In genomic region chr17:7576432-7576937, GRCh38 we compare ENCODE assay signal across 13 cellular contexts. TPM values are rescaled to one million over a fixed set of nuclear protein-coding genes. Genes with fewer than 3 reads are reported as not detected.
DNase-seq lines count a peak whose midpoint lies in the region; ATAC-seq and TF ChIP-seq lines count a peak whose summit lies in the region.
"Had no signal": no experiment of that assay in that cellular context is flagged by ENCODE, and none has a peak within 500 bp of the region (broad histone marks: within the 10 kb centered on the region; RNA-seq: fewer than 3 reads in every experiment).

No MANE protein-coding gene starts in this region.

- ATAC-seq in activated CD4-positive, alpha-beta T cell treated with anti-CD3 and anti-CD28 coated beads for 36 hours, result no peak
- ATAC-seq in PC-3, result no peak
- no peak for ATAC-seq in HG03439 (IDR thresholded peaks at IDR 0.05; ENCODE audit: unreplicated experiment)
- no peak for ATAC-seq in left ventricle myocardium superior

- peak overlapping the region; percentile 92; the same call in 1 of the 2 replicates for H3K4me2 ChIP-seq in PC-3 (ENCODE audit: low read length)
- peak overlapping the region; percentile 89 for H3K4me2 ChIP-seq in skeletal muscle satellite cell (ENCODE audit: low read length)

- H3K27me3 ChIP-seq in PC-3 (ENCODE audit: low read length) (no peaks in the 10 kb centered on the region), endodermal cell (ENCODE audit: control insufficient read depth, insufficient read depth, low read length, poor library complexity, severe bottlenecking) (no peaks in the 10 kb centered on the region), skeletal muscle satellite cell (ENCODE audit: control insufficient read depth, insufficient read depth, low read length) (no peaks in the 10 kb centered on the region), adrenal gland (no peaks in the 10 kb centered on the region)
- H3K27me3 ChIP-seq: SJSA1 had no signal

- H3K9ac ChIP-seq in PC-3 (ENCODE audit: low read length), result no peak overlapping the region
- H3K9ac ChIP-seq in endodermal cell (ENCODE audit: extremely low read depth, low read length, poor library complexity, severe bottlenecking), result no peak overlapping the region
- no peak overlapping the region for H3K9ac ChIP-seq in skeletal muscle satellite cell (ENCODE audit: low read depth, low read length)

- H3K4me3 Mint-ChIP-seq in activated CD4-positive, alpha-beta T cell treated with anti-CD3 and anti-CD28 coated beads for 36 hours, result peak overlapping the region; percentile 94
- peak overlapping the region; percentile 97 for H3K4me3 Mint-ChIP-seq in endodermal cell

- no peak for DNase-seq in activated CD4-positive, alpha-beta T cell treated with anti-CD3 and anti-CD28 coated beads for 36 hours
- no peak for DNase-seq in activated CD4-positive, alpha-beta T cell treated with anti-CD3 and anti-CD28 coated beads, Interleukin-2, amount 50 U/mL, for 48 hours
- DNase-seq in PC-3 (no peak), endodermal cell (peak; percentile 51), adrenal gland (no peak), left ventricle myocardium superior (no peak)
- DNase-seq: IMR-90, mesendoderm, NCI-H345, small intestine had no signal

- H3K9me2 ChIP-seq in PC-3 (replicated peaks; ENCODE audit: low read length), result no peaks in the 10 kb centered on the region

- H3K4me1 ChIP-seq in PC-3 (ENCODE audit: insufficient read depth, low read length), result peaks cover 56% of the 10 kb centered on the region
- no peaks in the 10 kb centered on the region for H3K4me1 ChIP-seq in endodermal cell (ENCODE audit: control insufficient read depth, insufficient read depth, low read length)
- peaks cover 64% of the 10 kb centered on the region for H3K4me1 ChIP-seq in skeletal muscle satellite cell (ENCODE audit: control insufficient read depth, insufficient read depth, low read length)
- peaks cover 34 to 71% of the 10 kb centered on the region in 2 donors for H3K4me1 ChIP-seq in adrenal gland (replicated peaks in 1 of 2)

- WGBS in endodermal cell (ENCODE audit: insufficient coverage in 1 of 2, insufficient read length in 1 of 2), 2 experiments, result 92 to 94% methylated on average over 12 to 14 of the region's 14 CpGs
- 68 to 78% (median 71%) methylated on average over 5 to 14 of the region's 14 CpGs for WGBS in adrenal gland, 4 donors

- H2AFZ ChIP-seq in PC-3 (ENCODE audit: low read length), result no peak overlapping the region

- intact Hi-C loops in activated CD4-positive, alpha-beta T cell treated with anti-CD3 and anti-CD28 coated beads for 36 hours (cut with DNase I, micrococcal nuclease), result loop anchor here (10.0 kb wide), 2 partner anchors 532 to 578 kb away; partner anchors contain the start of genes PER1 (in 1 of the 2) and SLC16A11 (in 1 of the 2)
- intact Hi-C loops in PC-3 (cut with micrococcal nuclease), result loop anchor here (5.0 kb wide), 1 partner anchor 111 kb away; the partner anchor contains the start of genes TP53 and WRAP53
- intact Hi-C loops in adrenal gland (cut with DNase I), result no loop called here
- intact Hi-C loops in left ventricle myocardium superior (cut with micrococcal nuclease), result no loop called here

- peaks cover 84% of the 10 kb centered on the region for H3K36me3 Mint-ChIP-seq in activated CD4-positive, alpha-beta T cell treated with anti-CD3 and anti-CD28 coated beads for 36 hours (ENCODE audit: low read depth)
- peaks cover 58% of the 10 kb centered on the region for H3K36me3 Mint-ChIP-seq in endodermal cell (ENCODE audit: low read depth)

- TF ChIP-seq CTCF in PC-3 (conservative IDR thresholded peaks at IDR 0.05; ENCODE audit: low read depth, low read length) (no peak), endodermal cell (conservative IDR thresholded peaks at IDR 0.05) (no peak), adrenal gland (IDR thresholded peaks at IDR 0.05) (no peak)

- POLR2A ChIA-PET in activated CD4-positive, alpha-beta T cell treated with anti-CD3 and anti-CD28 coated beads for 36 hours (lab: Charles Lee), result interaction anchor here (0.7 to 1.0 kb wide), 3 partner anchors 38 to 268 kb away, joined by 3 to 4 read pairs (median 3); partner anchors contain the start of gene FXR2
- POLR2A ChIA-PET in PC-3 (lab: Charles Lee; ENCODE audit: unreplicated experiment), result no interaction called here

- H4K20me1 ChIP-seq in PC-3 (ENCODE audit: low read length), result peaks cover 51% of the 10 kb centered on the region

- TF ChIP-seq POLR2A in adrenal gland (IDR thresholded peaks at IDR 0.05), result no peak

- H3K27ac Mint-ChIP-seq in activated CD4-positive, alpha-beta T cell treated with anti-CD3 and anti-CD28 coated beads for 36 hours, result peak overlapping the region; percentile 99
- peak overlapping the region; percentile 82 for H3K27ac Mint-ChIP-seq in endodermal cell

- H3K36me3 ChIP-seq in PC-3 (ENCODE audit: low read depth, low read length) (peaks cover 53% of the 10 kb centered on the region), endodermal cell (ENCODE audit: control insufficient read depth, insufficient read depth, low read length) (peaks cover 57% of the 10 kb centered on the region), skeletal muscle satellite cell (ENCODE audit: insufficient read depth, low read length) (peaks cover 68% of the 10 kb centered on the region), adrenal gland (replicated peaks in 1 of 2) (peaks cover 0 to 53% of the 10 kb centered on the region in 2 donors)

- no peaks in the 10 kb centered on the region for H3K9me3 Mint-ChIP-seq in activated CD4-positive, alpha-beta T cell treated with anti-CD3 and anti-CD28 coated beads for 36 hours (ENCODE audit: low read depth)
- H3K9me3 Mint-ChIP-seq in endodermal cell, result peaks cover 2% of the 10 kb centered on the region

- H3K4me3 ChIP-seq in PC-3 (ENCODE audit: low read length), result no peak overlapping the region
- H3K4me3 ChIP-seq in endodermal cell (ENCODE audit: low read length), result peak overlapping the region; percentile 99
- H3K4me3 ChIP-seq in skeletal muscle satellite cell (ENCODE audit: low read length), result no peak overlapping the region
- no peak overlapping the region for H3K4me3 ChIP-seq in adrenal gland
- H3K4me3 ChIP-seq: SJSA1 had no signal

- BruUV-seq in PC-3 (replicated peaks; lab: Mats Ljungman, UMichigan), result no TSS peak

- H3K27ac ChIP-seq in PC-3 (ENCODE audit: low read length) (no peak overlapping the region), endodermal cell (ENCODE audit: low read depth, low read length) (peak overlapping the region; percentile 18), adrenal gland (peak overlapping the region in 1 of 5 donors; percentile 96)
- H3K27ac ChIP-seq: SJSA1 had no signal

- H3F3A ChIP-seq in PC-3 (ENCODE audit: low read length, unreplicated experiment), result peaks cover 37% of the 10 kb centered on the region

- CTCF ChIA-PET in activated CD4-positive, alpha-beta T cell treated with anti-CD3 and anti-CD28 coated beads for 36 hours (lab: Charles Lee), result interaction anchor here (0.7 to 1.7 kb wide), 4 partner anchors 12 to 179 kb away, joined by 3 to 9 read pairs (median 4); no protein-coding TSS in a partner anchor
- CTCF ChIA-PET in PC-3 (lab: Charles Lee), result no interaction called here

- H3K4me1 Mint-ChIP-seq in activated CD4-positive, alpha-beta T cell treated with anti-CD3 and anti-CD28 coated beads for 36 hours, result peaks cover 79% of the 10 kb centered on the region
- peaks cover 31% of the 10 kb centered on the region for H3K4me1 Mint-ChIP-seq in endodermal cell

- H3K79me2 ChIP-seq in PC-3 (ENCODE audit: low read length), result peaks cover 56% of the 10 kb centered on the region

- H3K9me3 ChIP-seq in PC-3 (ENCODE audit: low read length) (no peaks in the 10 kb centered on the region), endodermal cell (ENCODE audit: control insufficient read depth, low read length) (no peaks in the 10 kb centered on the region), skeletal muscle satellite cell (replicated peaks; ENCODE audit: low read length) (no peaks in the 10 kb centered on the region), adrenal gland (replicated peaks in 1 of 3) (no peaks in the 10 kb centered on the region)
- H3K9me3 ChIP-seq: SJSA1 had no signal

- H3K27me3 Mint-ChIP-seq in activated CD4-positive, alpha-beta T cell treated with anti-CD3 and anti-CD28 coated beads for 36 hours, result no peaks in the 10 kb centered on the region
- no peaks in the 10 kb centered on the region for H3K27me3 Mint-ChIP-seq in endodermal cell (ENCODE audit: insufficient read depth)

RNA-seq across cellular contexts. Expression of gene CD68, which starts 3.0 kb away (rescaled TPM):
- 10 to 100 TPM in 1 of 2 experiments, 1 to 10 TPM in 1; 9.2 to 13.7 TPM for total RNA-seq in activated CD4-positive, alpha-beta T cell treated with anti-CD3 and anti-CD28 coated beads for 36 hours
- total RNA-seq in PC-3 (2014; rRNA removed) (30.2 and 32.4 TPM in 2 replicates), endodermal cell (under 1 TPM in 1 of 2 donors, not detected in 1; 0.44 TPM), adrenal gland (100 to 1,000 TPM in 6 of 8 donors, 10 to 100 TPM in 2; 49.0 to 177 (median 160) TPM), left ventricle myocardium superior (26.6 TPM)
- not detected for polyA plus RNA-seq in endodermal cell (2013, experiment 1 of 2)
- 0.25 TPM for polyA plus RNA-seq in endodermal cell (2013, experiment 2 of 2)
- total RNA-seq in skeletal muscle satellite cell (2012; rRNA removed), result 17.5 and 19.2 TPM in 2 replicates
- 100 to 1,000 TPM in 2 of 3 donors, 10 to 100 TPM in 1; 32.3 to 207 (median 133) TPM for polyA plus RNA-seq in adrenal gland

RNA-seq across cellular contexts. Expression of gene MPDU1, which starts 7.2 kb away (rescaled TPM):
- 10 to 100 TPM; 51.7 to 77.0 TPM for total RNA-seq in activated CD4-positive, alpha-beta T cell treated with anti-CD3 and anti-CD28 coated beads for 36 hours
- 71.0 and 94.1 TPM in 2 replicates for total RNA-seq in PC-3 (2014; rRNA removed)
- 10 to 100 TPM; 47.4 to 56.6 TPM for total RNA-seq in endodermal cell
- 57.7 TPM for polyA plus RNA-seq in endodermal cell (2013, experiment 1 of 2)
- polyA plus RNA-seq in endodermal cell (2013, experiment 2 of 2), result 50.7 TPM
- 124 and 175 TPM in 2 replicates for total RNA-seq in skeletal muscle satellite cell (2012; rRNA removed)
- 100 to 1,000 TPM in 5 of 8 donors, 10 to 100 TPM in 3; 65.9 to 267 (median 138) TPM for total RNA-seq in adrenal gland
- polyA plus RNA-seq in adrenal gland, result 100 to 1,000 TPM in 1 of 3 donors, 10 to 100 TPM in 2; 70.1 to 200 (median 81.6) TPM
- 28.0 TPM for total RNA-seq in left ventricle myocardium superior

RNA-seq across cellular contexts. Expression of gene SOX15, which starts 13.4 kb away (rescaled TPM):
- total RNA-seq in activated CD4-positive, alpha-beta T cell treated with anti-CD3 and anti-CD28 coated beads for 36 hours, result under 1 TPM in 1 of 2 experiments, not detected in 1; 0.16 TPM
- 6.3 and 7.0 TPM in 2 replicates for total RNA-seq in PC-3 (2014; rRNA removed)
- total RNA-seq in endodermal cell, result 1 to 10 TPM; 6.4 to 7.3 TPM
- 1.1 TPM for polyA plus RNA-seq in endodermal cell (2013, experiment 1 of 2)
- 1.0 TPM for polyA plus RNA-seq in endodermal cell (2013, experiment 2 of 2)
- total RNA-seq in skeletal muscle satellite cell (2012; rRNA removed), result 0.51 TPM in 1 of 2 replicates, not detected in the other
- total RNA-seq in adrenal gland, result 1 to 10 TPM in 1 of 8 donors, under 1 TPM in 5, not detected in 2; 0.42 to 2.0 (median 0.89) TPM
- 1 to 10 TPM in 2 of 3 donors, under 1 TPM in 1; 0.29 to 2.4 (median 1.9) TPM for polyA plus RNA-seq in adrenal gland
- total RNA-seq in left ventricle myocardium superior, result 1.2 TPM
- total RNA-seq: SJSA1 had no signal

RNA-seq across cellular contexts. Expression of gene SENP3, which starts 14.8 kb away (rescaled TPM):
- 10 to 100 TPM; 59.0 to 78.9 TPM for total RNA-seq in activated CD4-positive, alpha-beta T cell treated with anti-CD3 and anti-CD28 coated beads for 36 hours
- 82.8 and 88.7 TPM in 2 replicates for total RNA-seq in PC-3 (2014; rRNA removed)
- total RNA-seq in endodermal cell, result 10 to 100 TPM; 71.5 to 82.3 TPM
- 81.6 TPM for polyA plus RNA-seq in endodermal cell (2013, experiment 1 of 2)
- polyA plus RNA-seq in endodermal cell (2013, experiment 2 of 2), result 69.2 TPM
- total RNA-seq in skeletal muscle satellite cell (2012; rRNA removed), result 73.3 and 90.0 TPM in 2 replicates
- 10 to 100 TPM; 28.4 to 55.3 (median 43.9) TPM for total RNA-seq in adrenal gland
- polyA plus RNA-seq in adrenal gland, result 10 to 100 TPM; 29.0 to 72.4 (median 38.4) TPM
- total RNA-seq in left ventricle myocardium superior, result 32.8 TPM

RNA-seq across cellular contexts. Expression of gene TNFSF13, which starts 17.9 kb away (rescaled TPM):
- 1 to 10 TPM; 1.8 to 2.5 TPM for total RNA-seq in activated CD4-positive, alpha-beta T cell treated with anti-CD3 and anti-CD28 coated beads for 36 hours
- total RNA-seq in PC-3 (2014; rRNA removed), result 3.6 and 5.2 TPM in 2 replicates
- total RNA-seq in endodermal cell, result 1 to 10 TPM; 1.7 to 3.0 TPM
- 0.46 TPM for polyA plus RNA-seq in endodermal cell (2013, experiment 1 of 2)
- 1.4 TPM for polyA plus RNA-seq in endodermal cell (2013, experiment 2 of 2)
- total RNA-seq in skeletal muscle satellite cell (2012; rRNA removed), result 0.51 and 0.66 TPM in 2 replicates
- total RNA-seq in adrenal gland, result 10 to 100 TPM; 25.0 to 75.2 (median 50.0) TPM
- 10 to 100 TPM; 19.4 to 39.1 (median 25.2) TPM for polyA plus RNA-seq in adrenal gland
- total RNA-seq in left ventricle myocardium superior, result 8.5 TPM
- total RNA-seq: IMR-90 had no signal

Comparison
In these comparisons a context has a peak if more than half of its experiments do, and no peak if none do; other contexts are left out.
1. RNA of gene CD68, which starts 3.0 kb away (total RNA-seq): 49.0 to 177 TPM in adrenal gland, 30.2 to 32.4 TPM in PC-3, 26.6 TPM in left ventricle myocardium superior (single experiment) and 9.2 to 13.7 TPM in activated CD4-positive, alpha-beta T cell treated with anti-CD3 and anti-CD28 coated beads for 36 hours; 0.44 TPM in endodermal cell; every median in the first group is over 4 times any median in the second.
2. intact Hi-C loops: an anchor here in activated CD4-positive, alpha-beta T cell treated with anti-CD3 and anti-CD28 coated beads for 36 hours (10.0 kb wide) and PC-3 (5.0 kb wide); none called in adrenal gland and left ventricle myocardium superior.